ENCODE assay signal across 12 cellular contexts in the genomic region with DNA sequence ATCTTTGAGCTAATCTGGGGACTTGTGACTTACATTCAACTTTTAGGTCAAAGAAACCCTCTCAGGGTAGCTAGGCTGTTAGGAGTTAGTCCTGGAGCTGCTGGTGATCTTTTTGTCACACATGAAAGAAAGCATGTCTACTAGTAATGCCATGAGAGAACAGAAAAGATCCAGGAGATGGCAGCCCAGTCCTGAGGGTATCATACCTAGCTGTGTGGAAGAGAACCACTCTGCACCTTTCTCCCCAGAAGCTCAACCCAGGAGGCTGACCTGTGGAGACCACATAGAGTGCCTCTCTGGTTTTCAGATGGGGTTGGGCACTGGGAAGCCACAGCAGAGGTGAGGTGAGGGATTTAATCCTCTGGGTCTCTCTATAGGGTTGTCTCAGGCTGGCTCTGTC.
DNase-seq lines count a peak whose midpoint lies in the region; ATAC-seq, FAIRE-seq and TF ChIP-seq lines count a peak whose summit lies in the region.
"Had no signal": no experiment of that assay in that cellular context is flagged by ENCODE, and none has a peak within 500 bp of the region (broad histone marks: within the 10 kb centered on the region; RNA-seq: fewer than 3 reads in every experiment).

No MANE protein-coding gene starts in this region.

- peak overlapping the region; percentile 60; the same call in 2 of the 3 replicates for H3K4me2 ChIP-seq in A549

- no peak for TF ChIP-seq EP300 in A549 (IDR thresholded peaks at IDR 0.05)

- H3K4me3 ChIP-seq in A549, result no peak overlapping the region
- no peak overlapping the region for H3K4me3 ChIP-seq in RWPE2 (ENCODE audit: severe bottlenecking)
- no peak overlapping the region for H3K4me3 ChIP-seq in fibroblast of the aortic adventitia (ENCODE audit: low read depth, low read length)

- no peaks in the 10 kb centered on the region; the same call in 2 of the 3 replicates for H3K9me3 ChIP-seq in A549
- no peaks in the 10 kb centered on the region for H3K9me3 ChIP-seq in RWPE2 (ENCODE audit: severe bottlenecking)

- H3K27me3 ChIP-seq in RWPE2 (ENCODE audit: insufficient read depth, poor library complexity, severe bottlenecking), result no peaks in the 10 kb centered on the region

- TF ChIP-seq POLR2A in A549 (IDR thresholded peaks at IDR 0.05; ENCODE audit: low read length), result no peak
- TF ChIP-seq POLR2A in GM18505 (IDR thresholded peaks at IDR 0.05; ENCODE audit: borderline replicate concordance, extremely low read depth, insufficient read depth, insufficient read length), result no peak

- POLR2A ChIA-PET in A549 (lab: Yijun Ruan, JAX), result interaction anchor here (1.6 kb wide), 1 partner anchor 460 kb away, joined by 10 read pairs; a partner anchor contains a TSS

- TF ChIP-seq CTCF in A549 (IDR thresholded peaks at IDR 0.05) (0 out of 3 replicates have a peak, but pooled peaks have one; percentile 16), RWPE2 (IDR thresholded peaks at IDR 0.05; ENCODE audit: poor library complexity, severe bottlenecking) (peak; percentile 11), fibroblast of the aortic adventitia (IDR thresholded peaks at IDR 0.05; ENCODE audit: insufficient read depth, low read length) (peak; percentile 7)

- H3K4me1 ChIP-seq in A549 (peaks cover 48% of the 10 kb centered on the region), RWPE2 (ENCODE audit: insufficient read depth, poor library complexity, severe bottlenecking) (peaks cover 44% of the 10 kb centered on the region)

- peak in 1 of 2 experiments; percentile 22 for DNase-seq in A549 (ENCODE audit: low read depth in 1 of 2, low spot score in 1 of 2)
- peak; percentile 41 for DNase-seq in HCEC 1CT
- no peak for DNase-seq in RWPE2 (ENCODE audit: low spot score)
- DNase-seq in fibroblast of the aortic adventitia (ENCODE audit: low read depth), result peak; percentile 27
- DNase-seq in pons (ENCODE audit: low spot score), result no peak
- no peak for DNase-seq in DMS79 treated with DMSO at 0.1 percent for 48 hours (lab: John Stamatoyannopoulos, UW)
- DNase-seq: activated T-cell treated with anti-CD3 and anti-CD28 coated beads, Interleukin-2, amount 50 U/mL, for 72 hours; CD4-positive, CD25-positive, alpha-beta regulatory T cell had no signal

- peak in 1 of 2 experiments; percentile 41 for TF ChIP-seq RAD21 in A549 (conservative IDR thresholded peaks at IDR 0.05 in 1 of 2, IDR thresholded peaks at IDR 0.05 in 1 of 2)

- H3K27ac ChIP-seq in A549 (peak overlapping the region in 1 of 2 experiments; percentile 62; a peak in 3 of 6 replicates), RWPE2 (ENCODE audit: poor library complexity, severe bottlenecking) (peak overlapping the region; percentile 53)

- H3K36me3 ChIP-seq in RWPE2 (ENCODE audit: low read depth), result no peaks in the 10 kb centered on the region; the same call in 1 of the 2 replicates

- CTCF ChIA-PET in A549 (lab: Yijun Ruan, JAX), result interaction anchor here (1.0 to 1.6 kb wide), 4 partner anchors 22 to 946 kb away, joined by 3 to 8 read pairs (median 4); a partner anchor contains a TSS

- ATAC-seq in A549 (peak; percentile 72 to 78; a peak in 5 of 6 replicates), RWPE2 (ENCODE audit: low read depth) (no peak; the same call in 2 of the 3 replicates), GM18505 (IDR thresholded peaks at IDR 0.05; ENCODE audit: unreplicated experiment) (no peak), GM21737 (IDR thresholded peaks at IDR 0.05; ENCODE audit: unreplicated experiment) (no peak)
- ATAC-seq: activated T-cell treated with anti-CD3 and anti-CD28 coated beads, Interleukin-2, amount 50 U/mL, for 72 hours had no signal

- FAIRE-seq in A549 (lab: Jason Lieb, UNC), result no peak
- FAIRE-seq: GM18507, islet of Langerhans had no signal

TF ChIP-seq in A549, 52 proteins besides CTCF, POLR2A, EP300 and RAD21:
- TF ChIP-seq CEBPB (IDR thresholded peaks at IDR 0.05) (no peak), ESRRA (IDR thresholded peaks at IDR 0.05; ENCODE audit: borderline replicate concordance, low read length) (no peak), MAFK (IDR thresholded peaks at IDR 0.05; ENCODE audit: partially characterized antibody) (no peak), RCOR1 (IDR thresholded peaks at IDR 0.05; ENCODE audit: low read depth, low read length) (no peak), CHD2 (IDR thresholded peaks at IDR 0.05; ENCODE audit: low read length, partially characterized antibody) (no peak), CHD4 (IDR thresholded peaks at IDR 0.05; ENCODE audit: borderline replicate concordance) (no peak), SREBF2 (IDR thresholded peaks at IDR 0.05) (no peak), RARB (CRISPR knock-in tag; IDR thresholded peaks at IDR 0.05) (no peak), FOSL2 (IDR thresholded peaks at IDR 0.05) (no peak), FOSL2 (CRISPR knock-in tag; IDR thresholded peaks at IDR 0.05) (no peak), JUNB (IDR thresholded peaks at IDR 0.05) (no peak)

Comparison
In these comparisons a context has a peak if more than half of its experiments do, and no peak if none do; other contexts are left out.
1. ATAC-seq: peak in A549 (2 of 2); none in RWPE2 (single experiment), GM18505 (single experiment) and GM21737 (single experiment).
2. DNase-seq: peak in HCEC 1CT (single experiment) and fibroblast of the aortic adventitia (single experiment); none in RWPE2 (single experiment), pons (single experiment) and DMS79 treated with DMSO at 0.1 percent for 48 hours (single experiment).
3. Peak in every context shown above with its lines, with median percentiles within 50 percentile points of each other: CTCF ChIP-seq.